In genomic region chr3:25540187-25540765, GRCh38 we compare ENCODE assay signal across 19 cellular contexts.
"Had no signal": no experiment of that assay in that cellular context is flagged by ENCODE, and none has a peak within 500 bp of the region (broad histone marks: within the 10 kb centered on the region; RNA-seq: fewer than 3 reads in every experiment).

No MANE protein-coding gene starts in this region.

- H3K9me3 Mint-ChIP-seq: activated CD4-positive, alpha-beta T cell treated with anti-CD3 and anti-CD28 coated beads, Interleukin-2, amount 10 ng/mL, durations not matched to agents 7 days and 5 days; activated naive CD4-positive, alpha-beta T cell treated with anti-CD3 and anti-CD28 coated beads, Interleukin-2, amount 10 ng/mL, durations not matched to agents 7 days and 5 days; activated naive CD8-positive, alpha-beta T cell treated with anti-CD3 and anti-CD28 coated beads, Interleukin-2, amount 50 U/mL, for 24 hours; activated T-cell treated with anti-CD3 and anti-CD28 coated beads, Interleukin-2, amount 50 U/mL, for 24 hours; naive thymus-derived CD8-positive, alpha-beta T cell had no signal

- H3K36me3 Mint-ChIP-seq: activated naive CD4-positive, alpha-beta T cell treated with anti-CD3 and anti-CD28 coated beads, Interleukin-2, amount 10 ng/mL, durations not matched to agents 7 days and 5 days; naive thymus-derived CD8-positive, alpha-beta T cell had no signal

- H3K4me3 ChIP-seq: gastroesophageal sphincter, pancreas, tibial nerve had no signal

- H3K27me3 Mint-ChIP-seq: activated CD4-positive, alpha-beta T cell treated with anti-CD3 and anti-CD28 coated beads, Interleukin-2, amount 10 ng/mL, durations not matched to agents 7 days and 5 days had no signal

- H3K4me1 ChIP-seq: pancreas had no signal

- H3K4me3 Mint-ChIP-seq: activated CD4-positive, alpha-beta T cell treated with anti-CD3 and anti-CD28 coated beads, Interleukin-2, amount 10 ng/mL, durations not matched to agents 7 days and 5 days; activated CD8-positive, alpha-beta T cell treated with anti-CD3 and anti-CD28 coated beads, Interleukin-2, amount 10 ng/mL, durations not matched to agents 7 days and 5 days; activated naive CD4-positive, alpha-beta T cell treated with anti-CD3 and anti-CD28 coated beads, Interleukin-2, amount 10 ng/mL, durations not matched to agents 7 days and 5 days; activated naive CD8-positive, alpha-beta T cell treated with anti-CD3 and anti-CD28 coated beads, Interleukin-2, amount 50 U/mL, for 24 hours; activated T-cell treated with anti-CD3 and anti-CD28 coated beads, Interleukin-2, amount 50 U/mL, for 24 hours; immature natural killer cell; naive thymus-derived CD8-positive, alpha-beta T cell had no signal

- H3K27ac ChIP-seq: gastroesophageal sphincter, neutrophil, pancreas, tibial nerve had no signal

- ATAC-seq: activated CD8-positive, alpha-beta T cell treated with anti-CD3 and anti-CD28 coated beads, Interleukin-2, amount 10 ng/mL, durations not matched to agents 7 days and 5 days; activated naive CD8-positive, alpha-beta T cell treated with anti-CD3 and anti-CD28 coated beads, Interleukin-2, amount 50 U/mL, for 24 hours; gastroesophageal sphincter; naive thymus-derived CD8-positive, alpha-beta T cell; pancreas had no signal

- H3K4me1 Mint-ChIP-seq: activated CD4-positive, alpha-beta T cell treated with anti-CD3 and anti-CD28 coated beads, Interleukin-2, amount 10 ng/mL, durations not matched to agents 7 days and 5 days; activated naive CD4-positive, alpha-beta T cell treated with anti-CD3 and anti-CD28 coated beads, Interleukin-2, amount 10 ng/mL, durations not matched to agents 7 days and 5 days; activated naive CD8-positive, alpha-beta T cell treated with anti-CD3 and anti-CD28 coated beads, Interleukin-2, amount 50 U/mL, for 24 hours; immature natural killer cell; naive thymus-derived CD8-positive, alpha-beta T cell had no signal

- H3K27me3 ChIP-seq: gastroesophageal sphincter, neutrophil, pancreas, tibial nerve had no signal

- H3K27ac Mint-ChIP-seq: activated CD4-positive, alpha-beta T cell treated with anti-CD3 and anti-CD28 coated beads, Interleukin-2, amount 10 ng/mL, durations not matched to agents 7 days and 5 days; activated CD8-positive, alpha-beta T cell treated with anti-CD3 and anti-CD28 coated beads, Interleukin-2, amount 10 ng/mL, durations not matched to agents 7 days and 5 days; activated naive CD4-positive, alpha-beta T cell treated with anti-CD3 and anti-CD28 coated beads, Interleukin-2, amount 10 ng/mL, durations not matched to agents 7 days and 5 days; activated naive CD8-positive, alpha-beta T cell treated with anti-CD3 and anti-CD28 coated beads, Interleukin-2, amount 50 U/mL, for 24 hours; activated T-cell treated with anti-CD3 and anti-CD28 coated beads, Interleukin-2, amount 50 U/mL, for 24 hours; immature natural killer cell; naive thymus-derived CD8-positive, alpha-beta T cell had no signal

- H3K36me3 ChIP-seq: gastroesophageal sphincter, neutrophil, pancreas, tibial nerve had no signal

- DNase-seq: activated CD4-positive, alpha-beta T cell treated with anti-CD3 and anti-CD28 coated beads, Interleukin-2, amount 10 ng/mL, durations not matched to agents 7 days and 5 days; activated CD8-positive, alpha-beta T cell treated with anti-CD3 and anti-CD28 coated beads, Interleukin-2, amount 10 ng/mL, durations not matched to agents 7 days and 5 days; activated effector memory CD4-positive, alpha-beta T cell treated with Interleukin-2 at 50 U/mL for 16 hours; activated naive CD4-positive, alpha-beta T cell treated with anti-CD3 and anti-CD28 coated beads, Interleukin-2, amount 10 ng/mL, durations not matched to agents 7 days and 5 days; activated naive CD8-positive, alpha-beta T cell treated with anti-CD3 and anti-CD28 coated beads, Interleukin-2, amount 50 U/mL, for 24 hours; activated T-cell treated with anti-CD3 and anti-CD28 coated beads, Interleukin-2, amount 50 U/mL, for 24 hours; anterior cingulate cortex; effector CD4-positive, alpha-beta T cell; immature natural killer cell; kidney glomerular epithelial cell; mesenchymal stem cell; naive thymus-derived CD8-positive, alpha-beta T cell; pancreas; stimulated activated naive CD4-positive, alpha-beta T cell treated with Interleukin-2 at 50 U/mL for 16 hours; T-helper 1 cell; T-helper 9 cell had no signal
